ENCODE assay signal across 9 cellular contexts in genomic region chr17:38874505-38875419, GRCh38. TPM values are rescaled to one million over a fixed set of nuclear protein-coding genes. Genes with fewer than 3 reads are reported as not detected.
DNase-seq lines count a peak whose midpoint lies in the region; ATAC-seq and TF ChIP-seq lines count a peak whose summit lies in the region.
"Had no signal": no experiment of that assay in that cellular context is flagged by ENCODE, and none has a peak within 500 bp of the region (broad histone marks: within the 10 kb centered on the region; RNA-seq: fewer than 3 reads in every experiment).

No MANE protein-coding gene starts in this region.

- in situ Hi-C loops in HAP-1 (cut with MboI; ENCODE audit: low sequenced_read_pairs): no loop called here

- H3K4me3 ChIP-seq in AG04449 (ENCODE audit: low read depth, low read length): peak overlapping the region; percentile 99
- no peak overlapping the region for H3K4me3 ChIP-seq in HUES48 (ENCODE audit: low read depth, low read length)
- H3K4me3 ChIP-seq in choroid plexus epithelial cell (ENCODE audit: low read depth, low read length): peak overlapping the region; percentile 17
- peak overlapping the region; percentile 43 for H3K4me3 ChIP-seq in neural cell (ENCODE audit: low read length)
- H3K4me3 ChIP-seq in HAP-1: no peak overlapping the region

- H2AFZ ChIP-seq in neural cell (ENCODE audit: low read depth, low read length): no peak overlapping the region

- DNase-seq in AG04449 (ENCODE audit: low read depth, low spot score) (no peak), choroid plexus epithelial cell (ENCODE audit: low read depth) (peak; percentile 44), HAP-1 (ENCODE audit: low spot score in 2 of 2) (no peak), mesenteric fat pad (ENCODE audit: low spot score) (no peak)
- DNase-seq: NCI-H1048 had no signal

- H3K4me1 ChIP-seq in HUES48 (ENCODE audit: control insufficient read depth, insufficient read depth, low read length) (peaks cover 69% of the 10 kb centered on the region), HAP-1 (peaks cover 24% of the 10 kb centered on the region)

- POLR2A ChIA-PET in AG04449 (lab: Yijun Ruan, JAX): interaction anchor here (0.5 to 1.4 kb wide), 4 partner anchors 12 to 273 kb away, joined by 3 to 5 read pairs (median 4); no protein-coding TSS in a partner anchor

- H3K9me3 ChIP-seq in HUES48 (ENCODE audit: control insufficient read depth, insufficient read depth, low read length): no peaks in the 10 kb centered on the region
- H3K9me3 ChIP-seq in neural cell (ENCODE audit: low read length): no peaks in the 10 kb centered on the region
- H3K9me3 ChIP-seq in HAP-1: 0 out of 2 replicates have a peak, but pooled peaks cover 2% of the 10 kb centered on the region

- H4K20me1 ChIP-seq in neural cell (ENCODE audit: insufficient read depth): peaks cover 4% of the 10 kb centered on the region

- ATAC-seq in HG03159 (IDR thresholded peaks at IDR 0.05; ENCODE audit: unreplicated experiment) (no peak), GM21390 (IDR thresholded peaks at IDR 0.05; ENCODE audit: unreplicated experiment) (no peak)

- no peaks in the 10 kb centered on the region for H3F3A ChIP-seq in neural cell (ENCODE audit: insufficient read depth, low read length, poor library complexity, severe bottlenecking)

- TF ChIP-seq RAD21 in neural cell (conservative IDR thresholded peaks at IDR 0.05): no peak

- no peaks in the 10 kb centered on the region for H3K9me2 ChIP-seq in neural cell (ENCODE audit: insufficient read depth, low read length)

- H3K27me3 ChIP-seq in HUES48 (ENCODE audit: control insufficient read depth, insufficient read depth, low read length): no peaks in the 10 kb centered on the region
- no peaks in the 10 kb centered on the region for H3K27me3 ChIP-seq in neural cell (ENCODE audit: insufficient read depth, low read depth, low read length)
- no peaks in the 10 kb centered on the region for H3K27me3 ChIP-seq in HAP-1 (ENCODE audit: low read depth)

- H3K79me2 ChIP-seq in neural cell (replicated peaks; ENCODE audit: insufficient read depth, low read length): peaks cover 61% of the 10 kb centered on the region

- TF ChIP-seq CTCF in AG04449 (IDR thresholded peaks at IDR 0.05; ENCODE audit: insufficient read depth, low read length, missing control alignments): no peak
- no peak for TF ChIP-seq CTCF in choroid plexus epithelial cell (conservative IDR thresholded peaks at IDR 0.05; ENCODE audit: low read depth, low read length)
- no peak for TF ChIP-seq CTCF in neural cell (IDR thresholded peaks at IDR 0.05; ENCODE audit: poor library complexity, severe bottlenecking)

- H3K36me3 ChIP-seq in HUES48 (ENCODE audit: control insufficient read depth, insufficient read depth, low read length): peaks cover 18% of the 10 kb centered on the region
- H3K36me3 ChIP-seq in neural cell (ENCODE audit: insufficient read depth, low read length): no peaks in the 10 kb centered on the region
- 0 out of 2 replicates have a peak, but pooled peaks cover 4% of the 10 kb centered on the region for H3K36me3 ChIP-seq in HAP-1 (replicated peaks)

- H3K4me2 ChIP-seq in neural cell (ENCODE audit: low read length): no peak overlapping the region

- TF ChIP-seq EP300 in neural cell (conservative IDR thresholded peaks at IDR 0.05; ENCODE audit: poor library complexity, severe bottlenecking): no peak

- peak overlapping the region; percentile 28 for H3K27ac ChIP-seq in HUES48 (ENCODE audit: low read depth, low read length)
- no peak overlapping the region for H3K27ac ChIP-seq in neural cell (ENCODE audit: low read length)

- no peak overlapping the region for H3K9ac ChIP-seq in HUES48 (ENCODE audit: low read depth, low read length)
- H3K9ac ChIP-seq in neural cell (ENCODE audit: low read length): no peak overlapping the region

- CTCF ChIA-PET in AG04449 (lab: Yijun Ruan, JAX): no interaction called here

TF ChIP-seq in neural cell, 6 proteins besides CTCF, POLR2A, EP300 and RAD21:
- no peak for TF ChIP-seq MXI1 (conservative IDR thresholded peaks at IDR 0.05; ENCODE audit: poor library complexity, severe bottlenecking)
- no peak for TF ChIP-seq SMC3 (conservative IDR thresholded peaks at IDR 0.05; ENCODE audit: poor library complexity)
- no peak for TF ChIP-seq POLR2AphosphoS5 (IDR thresholded peaks at IDR 0.05)
- no peak for TF ChIP-seq EZH2 (IDR thresholded peaks at IDR 0.05; ENCODE audit: borderline replicate concordance, insufficient read depth, low read length, poor library complexity, severe bottlenecking)
- no peak for TF ChIP-seq TAF1 (IDR thresholded peaks at IDR 0.05; ENCODE audit: low read depth)
- no peak for TF ChIP-seq REST (IDR thresholded peaks at IDR 0.05; ENCODE audit: borderline replicate concordance)

RNA-seq across cellular contexts. Expression of gene LASP1, which starts 4.9 kb away (rescaled TPM):
- polyA plus RNA-seq in neural cell: 56.3 and 60.0 TPM in 2 replicates
- polyA minus RNA-seq in neural cell: 112 and 113 TPM in 2 replicates
- 172 TPM for total RNA-seq in mesenteric fat pad

RNA-seq across cellular contexts. Expression of gene RPL23, which starts 21.2 kb away (rescaled TPM):
- 1,212 and 1,333 TPM in 2 replicates for polyA plus RNA-seq in neural cell
- polyA minus RNA-seq in neural cell: 320 and 402 TPM in 2 replicates
- 1,395 TPM for total RNA-seq in mesenteric fat pad

RNA-seq across cellular contexts. Expression of gene CWC25, which starts 49.6 kb away (rescaled TPM):
- polyA plus RNA-seq in neural cell: 15.4 and 18.4 TPM in 2 replicates
- 13.1 and 15.3 TPM in 2 replicates for polyA minus RNA-seq in neural cell
- 22.4 TPM for total RNA-seq in mesenteric fat pad

Comparison
In these comparisons a context has a peak if more than half of its experiments do, and no peak if none do; other contexts are left out.
1. H3K4me3 ChIP-seq: peak in AG04449 (single experiment), choroid plexus epithelial cell (single experiment) and neural cell (single experiment); none in HUES48 (single experiment) and HAP-1 (single experiment).